1 cellular context compared by ENCODE assay signal in the genomic region with DNA sequence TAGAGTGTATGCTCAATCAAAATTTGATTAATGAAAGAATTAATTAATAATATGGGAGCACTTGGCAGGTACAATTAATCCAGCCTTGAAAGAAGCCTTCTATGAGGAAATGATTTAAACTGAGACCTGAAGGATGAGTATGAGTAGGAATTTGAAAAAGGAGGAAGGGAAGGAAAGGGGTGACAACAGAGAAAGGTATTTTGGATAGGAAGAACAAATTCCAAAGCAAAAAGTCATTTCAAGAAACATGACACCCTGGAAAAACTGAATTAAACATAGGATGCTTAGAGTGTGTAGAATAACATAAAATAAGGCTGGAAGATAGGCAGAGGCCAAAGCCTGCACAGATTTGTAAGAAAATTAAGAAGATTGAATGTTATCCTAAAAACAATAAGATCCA.
TF ChIP-seq lines count a peak whose summit lies in the region.

No MANE protein-coding gene starts in this region.

TF ChIP-seq in HepG2, 621 proteins besides CTCF, POLR2A, EP300 and RAD21 (continued from another document):
- TF ChIP-seq, protein P1, sequence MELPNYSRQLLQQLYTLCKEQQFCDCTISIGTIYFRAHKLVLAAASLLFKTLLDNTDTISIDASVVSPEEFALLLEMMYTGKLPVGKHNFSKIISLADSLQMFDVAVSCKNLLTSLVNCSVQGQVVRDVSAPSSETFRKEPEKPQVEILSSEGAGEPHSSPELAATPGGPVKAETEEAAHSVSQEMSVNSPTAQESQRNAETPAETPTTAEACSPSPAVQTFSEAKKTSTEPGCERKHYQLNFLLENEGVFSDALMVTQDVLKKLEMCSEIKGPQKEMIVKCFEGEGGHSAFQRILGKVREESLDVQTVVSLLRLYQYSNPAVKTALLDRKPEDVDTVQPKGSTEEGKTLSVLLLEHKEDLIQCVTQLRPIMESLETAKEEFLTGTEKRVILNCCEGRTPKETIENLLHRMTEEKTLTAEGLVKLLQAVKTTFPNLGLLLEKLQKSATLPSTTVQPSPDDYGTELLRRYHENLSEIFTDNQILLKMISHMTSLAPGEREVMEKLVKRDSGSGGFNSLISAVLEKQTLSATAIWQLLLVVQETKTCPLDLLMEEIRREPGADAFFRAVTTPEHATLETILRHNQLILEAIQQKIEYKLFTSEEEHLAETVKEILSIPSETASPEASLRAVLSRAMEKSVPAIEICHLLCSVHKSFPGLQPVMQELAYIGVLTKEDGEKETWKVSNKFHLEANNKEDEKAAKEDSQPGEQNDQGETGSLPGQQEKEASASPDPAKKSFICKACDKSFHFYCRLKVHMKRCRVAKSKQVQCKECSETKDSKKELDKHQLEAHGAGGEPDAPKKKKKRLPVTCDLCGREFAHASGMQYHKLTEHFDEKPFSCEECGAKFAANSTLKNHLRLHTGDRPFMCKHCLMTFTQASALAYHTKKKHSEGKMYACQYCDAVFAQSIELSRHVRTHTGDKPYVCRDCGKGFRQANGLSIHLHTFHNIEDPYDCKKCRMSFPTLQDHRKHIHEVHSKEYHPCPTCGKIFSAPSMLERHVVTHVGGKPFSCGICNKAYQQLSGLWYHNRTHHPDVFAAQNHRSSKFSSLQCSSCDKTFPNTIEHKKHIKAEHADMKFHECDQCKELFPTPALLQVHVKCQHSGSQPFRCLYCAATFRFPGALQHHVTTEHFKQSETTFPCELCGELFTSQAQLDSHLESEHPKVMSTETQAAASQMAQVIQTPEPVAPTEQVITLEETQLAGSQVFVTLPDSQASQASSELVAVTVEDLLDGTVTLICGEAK (IDR thresholded peaks at IDR 0.05), result no peak
- TF ChIP-seq, protein P1 (CRISPR knock-in tag; IDR thresholded peaks at IDR 0.05), result no peak
- TF ChIP-seq ZNF703 (CRISPR knock-in tag; IDR thresholded peaks at IDR 0.05; ENCODE audit: borderline replicate concordance) (no peak), ZNF30 (CRISPR knock-in tag; IDR thresholded peaks at IDR 0.05) (no peak), U2AF2 (IDR thresholded peaks at IDR 0.05; ENCODE audit: low read depth, low read length) (no peak), ZNF780A (CRISPR knock-in tag; IDR thresholded peaks at IDR 0.05) (no peak), ELF4 (CRISPR knock-in tag; IDR thresholded peaks at IDR 0.05; ENCODE audit: borderline replicate concordance) (no peak), NFIC (IDR thresholded peaks at IDR 0.05; ENCODE audit: low read length) (no peak), NFYB (CRISPR knock-in tag; IDR thresholded peaks at IDR 0.05) (no peak), PHF20 (CRISPR knock-in tag; IDR thresholded peaks at IDR 0.05) (no peak), RELA (CRISPR knock-in tag; IDR thresholded peaks at IDR 0.05) (no peak), NR3C1 (CRISPR knock-in tag; IDR thresholded peaks at IDR 0.05) (no peak), YY1 (IDR thresholded peaks at IDR 0.05; ENCODE audit: insufficient read depth, insufficient replicate concordance, low read depth, low read length) (no peak), ZNF562 (CRISPR knock-in tag; IDR thresholded peaks at IDR 0.05; ENCODE audit: borderline replicate concordance) (no peak), PITX1 (CRISPR knock-in tag; IDR thresholded peaks at IDR 0.05) (no peak), ADNP (CRISPR knock-in tag; IDR thresholded peaks at IDR 0.05) (no peak), ZNF468 (CRISPR knock-in tag; IDR thresholded peaks at IDR 0.05) (no peak)
- TF ChIP-seq, protein P2, sequence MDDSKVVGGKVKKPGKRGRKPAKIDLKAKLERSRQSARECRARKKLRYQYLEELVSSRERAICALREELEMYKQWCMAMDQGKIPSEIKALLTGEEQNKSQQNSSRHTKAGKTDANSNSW (CRISPR knock-in tag; IDR thresholded peaks at IDR 0.05; ENCODE audit: borderline replicate concordance), result no peak
